ENCODE assay signal across 1 cellular context in genomic region chr15:101255615-101256350, GRCh38.
TF ChIP-seq lines count a peak whose summit lies in the region.

No MANE protein-coding gene starts in this region.

TF ChIP-seq in K562, 482 proteins besides CTCF, POLR2A, EP300 and RAD21 (continued from another document and continues in another):
- peak; percentile 80 for TF ChIP-seq TOE1 (IDR thresholded peaks at IDR 0.05; ENCODE audit: borderline replicate concordance)
- no peak for TF ChIP-seq TOE1 (CRISPR knock-in tag; IDR thresholded peaks at IDR 0.05; ENCODE audit: borderline replicate concordance, low read depth)
- TF ChIP-seq SAP30 (IDR thresholded peaks at IDR 0.05; ENCODE audit: borderline replicate concordance, insufficient read depth, low read depth, low read length, poor library complexity, severe bottlenecking), result no peak
- TF ChIP-seq ZNF395 (CRISPR knock-in tag; IDR thresholded peaks at IDR 0.05), result no peak
- TF ChIP-seq CCAR2 (IDR thresholded peaks at IDR 0.05; ENCODE audit: low read depth, low read length), result no peak
- TF ChIP-seq TCFL5 (CRISPR knock-in tag; conservative IDR thresholded peaks at IDR 0.05), result no peak
- no peak for TF ChIP-seq STAT6 (CRISPR knock-in tag; IDR thresholded peaks at IDR 0.05)
- TF ChIP-seq, protein P1, sequence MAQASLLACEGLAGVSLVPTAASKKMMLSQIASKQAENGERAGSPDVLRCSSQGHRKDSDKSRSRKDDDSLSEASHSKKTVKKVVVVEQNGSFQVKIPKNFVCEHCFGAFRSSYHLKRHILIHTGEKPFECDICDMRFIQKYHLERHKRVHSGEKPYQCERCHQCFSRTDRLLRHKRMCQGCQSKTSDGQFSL (CRISPR knock-in tag; IDR thresholded peaks at IDR 0.05), result no peak
- TF ChIP-seq, protein P1 (tag; IDR thresholded peaks at IDR 0.05), result no peak
- TF ChIP-seq MTA2 (IDR thresholded peaks at IDR 0.05; ENCODE audit: low read depth), result peak; percentile 93
- TF ChIP-seq HOXB6 (CRISPR knock-in tag; IDR thresholded peaks at IDR 0.05; ENCODE audit: borderline replicate concordance), result 0 out of 2 replicates have a peak, but pooled peaks have one; percentile 24
- no peak for TF ChIP-seq MBD2 (IDR thresholded peaks at IDR 0.05; ENCODE audit: borderline replicate concordance, low read depth)
- TF ChIP-seq SP1 (CRISPR knock-in tag; IDR thresholded peaks at IDR 0.05), result 0 out of 2 replicates have a peak, but pooled peaks have one; percentile 35
- no peak for TF ChIP-seq KLF13 (tag; IDR thresholded peaks at IDR 0.05; ENCODE audit: borderline replicate concordance, low read depth)
- TF ChIP-seq HMG20B (CRISPR knock-in tag; IDR thresholded peaks at IDR 0.05), result no peak
- TF ChIP-seq MYC (IDR thresholded peaks at IDR 0.05; ENCODE audit: low read depth, low read length), result peak; percentile 69
- TF ChIP-seq MYC (CRISPR knock-in tag; IDR thresholded peaks at IDR 0.05; ENCODE audit: borderline replicate concordance, low read depth), result no peak
- peak; percentile 85 for TF ChIP-seq NFIC (IDR thresholded peaks at IDR 0.05)
- TF ChIP-seq, protein P2, sequence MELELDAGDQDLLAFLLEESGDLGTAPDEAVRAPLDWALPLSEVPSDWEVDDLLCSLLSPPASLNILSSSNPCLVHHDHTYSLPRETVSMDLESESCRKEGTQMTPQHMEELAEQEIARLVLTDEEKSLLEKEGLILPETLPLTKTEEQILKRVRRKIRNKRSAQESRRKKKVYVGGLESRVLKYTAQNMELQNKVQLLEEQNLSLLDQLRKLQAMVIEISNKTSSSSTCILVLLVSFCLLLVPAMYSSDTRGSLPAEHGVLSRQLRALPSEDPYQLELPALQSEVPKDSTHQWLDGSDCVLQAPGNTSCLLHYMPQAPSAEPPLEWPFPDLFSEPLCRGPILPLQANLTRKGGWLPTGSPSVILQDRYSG (tag; conservative IDR thresholded peaks at IDR 0.05; ENCODE audit: low read depth), result no peak
- TF ChIP-seq, protein P3, sequence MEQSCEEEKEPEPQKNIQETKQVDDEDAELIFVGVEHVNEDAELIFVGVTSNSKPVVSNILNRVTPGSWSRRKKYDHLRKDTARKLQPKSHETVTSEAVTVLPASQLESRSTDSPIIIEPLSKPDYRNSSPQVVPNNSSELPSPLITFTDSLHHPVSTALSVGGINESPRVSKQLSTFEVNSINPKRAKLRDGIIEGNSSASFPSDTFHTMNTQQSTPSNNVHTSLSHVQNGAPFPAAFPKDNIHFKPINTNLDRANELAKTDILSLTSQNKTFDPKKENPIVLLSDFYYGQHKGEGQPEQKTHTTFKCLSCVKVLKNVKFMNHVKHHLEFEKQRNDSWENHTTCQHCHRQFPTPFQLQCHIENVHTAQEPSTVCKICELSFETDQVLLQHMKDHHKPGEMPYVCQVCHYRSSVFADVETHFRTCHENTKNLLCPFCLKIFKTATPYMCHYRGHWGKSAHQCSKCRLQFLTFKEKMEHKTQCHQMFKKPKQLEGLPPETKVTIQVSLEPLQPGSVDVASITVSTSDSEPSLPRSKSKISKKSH (CRISPR knock-in tag; IDR thresholded peaks at IDR 0.05), result no peak
- TF ChIP-seq C11orf30 (IDR thresholded peaks at IDR 0.05; ENCODE audit: low read depth), result peak; percentile 91
- TF ChIP-seq TBL1XR1 (IDR thresholded peaks at IDR 0.05; ENCODE audit: low read length in 2 of 2), result peak; percentile 52 to 86; a peak in 1 of 4 replicates
- TF ChIP-seq MED1 (CRISPR knock-in tag; IDR thresholded peaks at IDR 0.05; ENCODE audit: borderline replicate concordance), result no peak
- peak; percentile 83 for TF ChIP-seq MTA1 (IDR thresholded peaks at IDR 0.05; ENCODE audit: borderline replicate concordance)
- TF ChIP-seq POLR2G (IDR thresholded peaks at IDR 0.05; ENCODE audit: low read depth, low read length), result no peak
- TF ChIP-seq KDM2B (CRISPR knock-in tag; IDR thresholded peaks at IDR 0.05), result no peak
- TF ChIP-seq PURB (CRISPR knock-in tag; IDR thresholded peaks at IDR 0.05; ENCODE audit: low read depth), result no peak
- TF ChIP-seq POU5F1 (IDR thresholded peaks at IDR 0.05; ENCODE audit: borderline replicate concordance, low read depth, low read length, partially characterized antibody), result no peak
- TF ChIP-seq TFAM (CRISPR knock-in tag; conservative IDR thresholded peaks at IDR 0.05), result no peak
- TF ChIP-seq CHCHD3 (CRISPR knock-in tag; IDR thresholded peaks at IDR 0.05), result no peak
- TF ChIP-seq ARID2 (IDR thresholded peaks at IDR 0.05), result peak; percentile 87
- TF ChIP-seq, protein P4, sequence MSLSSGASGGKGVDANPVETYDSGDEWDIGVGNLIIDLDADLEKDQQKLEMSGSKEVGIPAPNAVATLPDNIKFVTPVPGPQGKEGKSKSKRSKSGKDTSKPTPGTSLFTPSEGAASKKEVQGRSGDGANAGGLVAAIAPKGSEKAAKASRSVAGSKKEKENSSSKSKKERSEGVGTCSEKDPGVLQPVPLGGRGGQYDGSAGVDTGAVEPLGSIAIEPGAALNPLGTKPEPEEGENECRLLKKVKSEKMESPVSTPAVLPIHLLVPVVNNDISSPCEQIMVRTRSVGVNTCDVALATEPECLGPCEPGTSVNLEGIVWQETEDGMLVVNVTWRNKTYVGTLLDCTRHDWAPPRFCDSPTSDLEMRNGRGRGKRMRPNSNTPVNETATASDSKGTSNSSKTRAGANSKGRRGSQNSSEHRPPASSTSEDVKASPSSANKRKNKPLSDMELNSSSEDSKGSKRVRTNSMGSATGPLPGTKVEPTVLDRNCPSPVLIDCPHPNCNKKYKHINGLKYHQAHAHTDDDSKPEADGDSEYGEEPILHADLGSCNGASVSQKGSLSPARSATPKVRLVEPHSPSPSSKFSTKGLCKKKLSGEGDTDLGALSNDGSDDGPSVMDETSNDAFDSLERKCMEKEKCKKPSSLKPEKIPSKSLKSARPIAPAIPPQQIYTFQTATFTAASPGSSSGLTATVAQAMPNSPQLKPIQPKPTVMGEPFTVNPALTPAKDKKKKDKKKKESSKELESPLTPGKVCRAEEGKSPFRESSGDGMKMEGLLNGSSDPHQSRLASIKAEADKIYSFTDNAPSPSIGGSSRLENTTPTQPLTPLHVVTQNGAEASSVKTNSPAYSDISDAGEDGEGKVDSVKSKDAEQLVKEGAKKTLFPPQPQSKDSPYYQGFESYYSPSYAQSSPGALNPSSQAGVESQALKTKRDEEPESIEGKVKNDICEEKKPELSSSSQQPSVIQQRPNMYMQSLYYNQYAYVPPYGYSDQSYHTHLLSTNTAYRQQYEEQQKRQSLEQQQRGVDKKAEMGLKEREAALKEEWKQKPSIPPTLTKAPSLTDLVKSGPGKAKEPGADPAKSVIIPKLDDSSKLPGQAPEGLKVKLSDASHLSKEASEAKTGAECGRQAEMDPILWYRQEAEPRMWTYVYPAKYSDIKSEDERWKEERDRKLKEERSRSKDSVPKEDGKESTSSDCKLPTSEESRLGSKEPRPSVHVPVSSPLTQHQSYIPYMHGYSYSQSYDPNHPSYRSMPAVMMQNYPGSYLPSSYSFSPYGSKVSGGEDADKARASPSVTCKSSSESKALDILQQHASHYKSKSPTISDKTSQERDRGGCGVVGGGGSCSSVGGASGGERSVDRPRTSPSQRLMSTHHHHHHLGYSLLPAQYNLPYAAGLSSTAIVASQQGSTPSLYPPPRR (CRISPR knock-in tag; IDR thresholded peaks at IDR 0.05; ENCODE audit: borderline replicate concordance), result no peak
- TF ChIP-seq ZNF695 (CRISPR knock-in tag; IDR thresholded peaks at IDR 0.05), result no peak
- TF ChIP-seq ZNF282 (CRISPR knock-in tag; IDR thresholded peaks at IDR 0.05), result no peak
- peak; percentile 93 for TF ChIP-seq SMARCC2 (IDR thresholded peaks at IDR 0.05; ENCODE audit: low read depth)
- no peak for TF ChIP-seq POLR2AphosphoS2 (IDR thresholded peaks at IDR 0.05; ENCODE audit: low read length)
- no peak for TF ChIP-seq CBX8 (IDR thresholded peaks at IDR 0.05; ENCODE audit: borderline replicate concordance, extremely low read depth, low read depth, low read length, poor library complexity, severe bottlenecking)
